1 cellular context compared by ENCODE assay signal in the genomic region with DNA sequence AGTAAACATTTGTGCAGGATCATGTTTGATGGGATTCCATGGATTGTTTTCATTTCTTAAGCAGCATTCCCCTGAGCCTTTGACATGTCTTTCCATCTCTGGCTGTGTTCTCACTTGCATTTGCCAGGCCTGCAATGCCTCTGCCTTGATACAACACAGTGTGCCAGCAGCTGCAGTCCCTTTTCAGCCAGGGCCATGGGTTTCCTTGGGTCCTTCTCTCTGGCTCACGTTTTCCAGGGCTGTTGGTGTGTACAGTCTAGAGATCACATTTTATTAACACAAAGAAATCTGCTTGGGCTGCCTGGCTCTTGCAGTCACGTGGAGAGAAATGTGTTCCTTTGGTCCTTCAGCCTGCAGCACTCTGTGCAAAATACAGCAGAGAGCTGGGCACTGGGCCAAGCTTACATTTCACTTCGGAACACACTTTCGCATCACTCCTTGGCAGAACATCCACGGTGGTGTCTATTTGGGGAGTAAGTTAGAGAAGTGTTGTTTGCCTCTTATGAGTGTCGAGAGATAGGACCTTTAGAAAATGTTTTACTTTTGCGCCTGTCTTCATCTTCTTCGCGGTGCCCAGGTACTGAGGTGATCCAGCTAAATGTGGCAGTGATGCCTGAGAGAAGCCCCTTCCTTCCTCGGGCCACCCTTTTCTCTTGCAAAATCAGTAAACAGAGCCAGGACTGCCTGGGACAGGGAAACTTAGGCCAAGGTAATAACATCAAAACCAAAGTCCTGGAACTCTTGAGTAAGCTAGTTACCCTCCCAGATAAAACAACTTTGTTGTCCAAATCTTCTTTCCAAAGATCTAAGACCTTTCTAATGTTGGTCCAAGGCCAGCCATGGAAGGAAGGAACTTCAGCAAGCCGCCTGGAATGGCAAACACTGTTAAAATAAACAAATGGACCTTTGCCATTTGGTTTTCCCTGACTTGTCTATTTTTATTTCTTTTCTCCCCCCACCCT.
TF ChIP-seq lines count a peak whose summit lies in the region.

No MANE protein-coding gene starts in this region.

TF ChIP-seq in HepG2, 621 proteins besides CTCF, POLR2A, EP300 and RAD21 (continued from another document and continues in another):
- TF ChIP-seq PRDM10 (CRISPR knock-in tag; IDR thresholded peaks at IDR 0.05; ENCODE audit: low read depth) (peak; percentile 86), CHD2 (IDR thresholded peaks at IDR 0.05; ENCODE audit: low read depth, low read length) (no peak; the same call in 1 of the 2 replicates), MTF1 (CRISPR knock-in tag; IDR thresholded peaks at IDR 0.05) (no peak; the same call in 1 of the 2 replicates), RFX5 (IDR thresholded peaks at IDR 0.05; ENCODE audit: low read depth, low read length) (peak; percentile 8; the same call in 1 of the 2 replicates), AGO1 (IDR thresholded peaks at IDR 0.05; ENCODE audit: low read depth, low read length, poor library complexity, severe bottlenecking) (no peak), MTF2 (CRISPR knock-in tag; IDR thresholded peaks at IDR 0.05; ENCODE audit: borderline replicate concordance) (no peak), MAF1 (CRISPR knock-in tag; IDR thresholded peaks at IDR 0.05; ENCODE audit: borderline replicate concordance) (no peak), U2AF2 (IDR thresholded peaks at IDR 0.05; ENCODE audit: low read depth, low read length) (no peak; the same call in 1 of the 2 replicates), TAF1 (CRISPR knock-in tag; IDR thresholded peaks at IDR 0.05) (peak; percentile 71), RFXAP (CRISPR knock-in tag; IDR thresholded peaks at IDR 0.05; ENCODE audit: borderline replicate concordance) (peak; percentile 88), TCF7 (IDR thresholded peaks at IDR 0.05; ENCODE audit: low read depth) (peak; percentile 100), MEIS2 (CRISPR knock-in tag; IDR thresholded peaks at IDR 0.05) (peak; percentile 94; the same call in 1 of the 2 replicates), HCFC1 (IDR thresholded peaks at IDR 0.05; ENCODE audit: low read depth, low read length) (no peak), ZBTB44 (CRISPR knock-in tag; IDR thresholded peaks at IDR 0.05) (no peak), ETV5 (CRISPR knock-in tag; IDR thresholded peaks at IDR 0.05; ENCODE audit: borderline replicate concordance) (peak; percentile 98), ZFP82 (CRISPR knock-in tag; IDR thresholded peaks at IDR 0.05; ENCODE audit: borderline replicate concordance) (0 out of 2 replicates have a peak, but pooled peaks have one; percentile 49), RARG (CRISPR knock-in tag; IDR thresholded peaks at IDR 0.05; ENCODE audit: low read depth) (no peak), SIX1 (CRISPR knock-in tag; IDR thresholded peaks at IDR 0.05; ENCODE audit: borderline replicate concordance) (peak; percentile 86), BCL6 (CRISPR knock-in tag; IDR thresholded peaks at IDR 0.05) (peak; percentile 96), PATZ1 (CRISPR knock-in tag; IDR thresholded peaks at IDR 0.05) (peak; percentile 97), CCAR2 (optimal IDR thresholded peaks at IDR 0.05; ENCODE audit: low read depth, low read length) (no peak), ZNF703 (CRISPR knock-in tag; IDR thresholded peaks at IDR 0.05; ENCODE audit: borderline replicate concordance) (peak; percentile 90), ZFP36L1 (CRISPR knock-in tag; IDR thresholded peaks at IDR 0.05) (0 out of 2 replicates have a peak, but pooled peaks have one; percentile 27), NCOA5 (CRISPR knock-in tag; IDR thresholded peaks at IDR 0.05) (peak; percentile 66), NCOA2 (CRISPR knock-in tag; IDR thresholded peaks at IDR 0.05) (peak; percentile 100), TP53 (CRISPR knock-in tag; conservative IDR thresholded peaks at IDR 0.05) (peak; percentile 93; the same call in 1 of the 2 replicates), ZKSCAN8 (CRISPR knock-in tag; IDR thresholded peaks at IDR 0.05; ENCODE audit: borderline replicate concordance) (peak; percentile 93), ZNF792 (CRISPR knock-in tag; IDR thresholded peaks at IDR 0.05) (peak; percentile 46; the same call in 1 of the 2 replicates), PITX1 (CRISPR knock-in tag; IDR thresholded peaks at IDR 0.05) (peak; percentile 96), CHD4 (IDR thresholded peaks at IDR 0.05; ENCODE audit: borderline replicate concordance, low read length) (no peak; the same call in 1 of the 2 replicates), EHMT2 (IDR thresholded peaks at IDR 0.05; ENCODE audit: borderline replicate concordance, low read depth, low read length) (no peak), YY1 (IDR thresholded peaks at IDR 0.05; ENCODE audit: insufficient read depth, insufficient replicate concordance, low read depth, low read length) (no peak)
- TF ChIP-seq, protein P1, sequence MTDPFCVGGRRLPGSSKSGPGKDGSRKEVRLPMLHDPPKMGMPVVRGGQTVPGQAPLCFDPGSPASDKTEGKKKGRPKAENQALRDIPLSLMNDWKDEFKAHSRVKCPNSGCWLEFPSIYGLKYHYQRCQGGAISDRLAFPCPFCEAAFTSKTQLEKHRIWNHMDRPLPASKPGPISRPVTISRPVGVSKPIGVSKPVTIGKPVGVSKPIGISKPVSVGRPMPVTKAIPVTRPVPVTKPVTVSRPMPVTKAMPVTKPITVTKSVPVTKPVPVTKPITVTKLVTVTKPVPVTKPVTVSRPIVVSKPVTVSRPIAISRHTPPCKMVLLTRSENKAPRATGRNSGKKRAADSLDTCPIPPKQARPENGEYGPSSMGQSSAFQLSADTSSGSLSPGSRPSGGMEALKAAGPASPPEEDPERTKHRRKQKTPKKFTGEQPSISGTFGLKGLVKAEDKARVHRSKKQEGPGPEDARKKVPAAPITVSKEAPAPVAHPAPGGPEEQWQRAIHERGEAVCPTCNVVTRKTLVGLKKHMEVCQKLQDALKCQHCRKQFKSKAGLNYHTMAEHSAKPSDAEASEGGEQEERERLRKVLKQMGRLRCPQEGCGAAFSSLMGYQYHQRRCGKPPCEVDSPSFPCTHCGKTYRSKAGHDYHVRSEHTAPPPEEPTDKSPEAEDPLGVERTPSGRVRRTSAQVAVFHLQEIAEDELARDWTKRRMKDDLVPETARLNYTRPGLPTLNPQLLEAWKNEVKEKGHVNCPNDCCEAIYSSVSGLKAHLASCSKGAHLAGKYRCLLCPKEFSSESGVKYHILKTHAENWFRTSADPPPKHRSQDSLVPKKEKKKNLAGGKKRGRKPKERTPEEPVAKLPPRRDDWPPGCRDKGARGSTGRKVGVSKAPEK (CRISPR knock-in tag; IDR thresholded peaks at IDR 0.05; ENCODE audit: borderline replicate concordance), result peak; percentile 48; the same call in 1 of the 2 replicates
- TF ChIP-seq, protein P2, sequence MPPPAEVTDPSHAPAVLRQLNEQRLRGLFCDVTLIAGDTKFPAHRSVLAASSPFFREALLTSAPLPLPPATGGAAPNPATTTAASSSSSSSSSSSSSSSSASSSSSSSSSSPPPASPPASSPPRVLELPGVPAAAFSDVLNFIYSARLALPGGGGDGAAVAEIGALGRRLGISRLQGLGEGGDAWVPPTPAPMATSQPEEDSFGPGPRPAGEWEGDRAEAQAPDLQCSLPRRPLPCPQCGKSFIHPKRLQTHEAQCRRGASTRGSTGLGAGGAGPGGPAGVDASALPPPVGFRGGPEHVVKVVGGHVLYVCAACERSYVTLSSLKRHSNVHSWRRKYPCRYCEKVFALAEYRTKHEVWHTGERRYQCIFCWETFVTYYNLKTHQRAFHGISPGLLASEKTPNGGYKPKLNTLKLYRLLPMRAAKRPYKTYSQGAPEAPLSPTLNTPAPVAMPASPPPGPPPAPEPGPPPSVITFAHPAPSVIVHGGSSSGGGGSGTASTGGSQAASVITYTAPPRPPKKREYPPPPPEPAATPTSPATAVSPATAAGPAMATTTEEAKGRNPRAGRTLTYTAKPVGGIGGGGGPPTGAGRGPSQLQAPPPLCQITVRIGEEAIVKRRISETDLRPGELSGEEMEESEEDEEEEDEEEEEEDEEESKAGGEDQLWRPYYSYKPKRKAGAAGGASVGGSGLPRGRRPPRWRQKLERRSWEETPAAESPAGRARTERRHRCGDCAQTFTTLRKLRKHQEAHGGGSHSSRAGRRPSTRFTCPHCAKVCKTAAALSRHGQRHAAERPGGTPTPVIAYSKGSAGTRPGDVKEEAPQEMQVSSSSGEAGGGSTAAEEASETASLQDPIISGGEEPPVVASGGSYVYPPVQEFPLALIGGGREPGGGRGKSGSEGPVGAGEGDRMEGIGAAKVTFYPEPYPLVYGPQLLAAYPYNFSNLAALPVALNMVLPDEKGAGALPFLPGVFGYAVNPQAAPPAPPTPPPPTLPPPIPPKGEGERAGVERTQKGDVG (CRISPR knock-in tag; IDR thresholded peaks at IDR 0.05; ENCODE audit: borderline replicate concordance), result no peak; the same call in 1 of the 2 replicates
- TF ChIP-seq, protein P3, sequence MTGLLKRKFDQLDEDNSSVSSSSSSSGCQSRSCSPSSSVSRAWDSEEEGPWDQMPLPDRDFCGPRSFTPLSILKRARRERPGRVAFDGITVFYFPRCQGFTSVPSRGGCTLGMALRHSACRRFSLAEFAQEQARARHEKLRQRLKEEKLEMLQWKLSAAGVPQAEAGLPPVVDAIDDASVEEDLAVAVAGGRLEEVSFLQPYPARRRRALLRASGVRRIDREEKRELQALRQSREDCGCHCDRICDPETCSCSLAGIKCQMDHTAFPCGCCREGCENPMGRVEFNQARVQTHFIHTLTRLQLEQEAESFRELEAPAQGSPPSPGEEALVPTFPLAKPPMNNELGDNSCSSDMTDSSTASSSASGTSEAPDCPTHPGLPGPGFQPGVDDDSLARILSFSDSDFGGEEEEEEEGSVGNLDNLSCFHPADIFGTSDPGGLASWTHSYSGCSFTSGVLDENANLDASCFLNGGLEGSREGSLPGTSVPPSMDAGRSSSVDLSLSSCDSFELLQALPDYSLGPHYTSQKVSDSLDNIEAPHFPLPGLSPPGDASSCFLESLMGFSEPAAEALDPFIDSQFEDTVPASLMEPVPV (CRISPR knock-in tag; IDR thresholded peaks at IDR 0.05), result peak; percentile 69
- TF ChIP-seq, protein P4, sequence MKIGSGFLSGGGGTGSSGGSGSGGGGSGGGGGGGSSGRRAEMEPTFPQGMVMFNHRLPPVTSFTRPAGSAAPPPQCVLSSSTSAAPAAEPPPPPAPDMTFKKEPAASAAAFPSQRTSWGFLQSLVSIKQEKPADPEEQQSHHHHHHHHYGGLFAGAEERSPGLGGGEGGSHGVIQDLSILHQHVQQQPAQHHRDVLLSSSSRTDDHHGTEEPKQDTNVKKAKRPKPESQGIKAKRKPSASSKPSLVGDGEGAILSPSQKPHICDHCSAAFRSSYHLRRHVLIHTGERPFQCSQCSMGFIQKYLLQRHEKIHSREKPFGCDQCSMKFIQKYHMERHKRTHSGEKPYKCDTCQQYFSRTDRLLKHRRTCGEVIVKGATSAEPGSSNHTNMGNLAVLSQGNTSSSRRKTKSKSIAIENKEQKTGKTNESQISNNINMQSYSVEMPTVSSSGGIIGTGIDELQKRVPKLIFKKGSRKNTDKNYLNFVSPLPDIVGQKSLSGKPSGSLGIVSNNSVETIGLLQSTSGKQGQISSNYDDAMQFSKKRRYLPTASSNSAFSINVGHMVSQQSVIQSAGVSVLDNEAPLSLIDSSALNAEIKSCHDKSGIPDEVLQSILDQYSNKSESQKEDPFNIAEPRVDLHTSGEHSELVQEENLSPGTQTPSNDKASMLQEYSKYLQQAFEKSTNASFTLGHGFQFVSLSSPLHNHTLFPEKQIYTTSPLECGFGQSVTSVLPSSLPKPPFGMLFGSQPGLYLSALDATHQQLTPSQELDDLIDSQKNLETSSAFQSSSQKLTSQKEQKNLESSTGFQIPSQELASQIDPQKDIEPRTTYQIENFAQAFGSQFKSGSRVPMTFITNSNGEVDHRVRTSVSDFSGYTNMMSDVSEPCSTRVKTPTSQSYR (CRISPR knock-in tag; IDR thresholded peaks at IDR 0.05; ENCODE audit: borderline replicate concordance), result peak; percentile 78; the same call in 1 of the 2 replicates
